ENCODE assay signal across 21 cellular contexts in genomic region chr2:50392185-50392584, GRCh38.
A peak's percentile ranks its signal among the peaks of the same experiment; 100 is the strongest.
DNase-seq lines count a peak whose midpoint lies in the region; ATAC-seq lines count a peak whose summit lies in the region.
"Had no signal": no experiment of that assay in that cellular context is flagged by ENCODE, and none has a peak within 500 bp of the region (broad histone marks: within the 10 kb centered on the region; RNA-seq: fewer than 3 reads in every experiment).

No MANE protein-coding gene starts in this region.

- ATAC-seq in left ventricle myocardium superior (no peak), GM19351 (IDR thresholded peaks at IDR 0.05; ENCODE audit: unreplicated experiment) (no peak)
- ATAC-seq: CD8-positive, alpha-beta T cell; GM12878 had no signal

- intact Hi-C loops in left ventricle myocardium superior (cut with micrococcal nuclease), result no loop called here

- DNase-seq in NCI-H146 (lab: John Stamatoyannopoulos, UW), result peak; percentile 29
- peak; percentile 48 to 51 for DNase-seq in NCI-H1930 (lab: John Stamatoyannopoulos, UW)
- peak; percentile 3 for DNase-seq in NCI-H748 treated with DMSO at 0.1 percent for 48 hours (lab: John Stamatoyannopoulos, UW)
- DNase-seq in left ventricle myocardium superior, result no peak
- no peak for DNase-seq in HPDE6-E6E7 (ENCODE audit: extremely low spot score)
- DNase-seq in Ammon's horn (ENCODE audit: low spot score), result no peak
- DNase-seq: 8988T; ACHN; Caco-2; Calu3; CD4-positive, alpha-beta T cell; CD8-positive, alpha-beta T cell; DMS 273 treated with DMSO at 0.1 percent for 48 hours; DMS153; DMS53; DMS79; DND-41; EL; GDM1 had no signal

Comparison
In these comparisons a context has a peak if more than half of its experiments do, and no peak if none do; other contexts are left out.
1. DNase-seq: peak in NCI-H146 (single experiment), NCI-H1930 (2 of 2) and NCI-H748 treated with DMSO at 0.1 percent for 48 hours (single experiment); none in left ventricle myocardium superior (single experiment), HPDE6-E6E7 (single experiment) and Ammon's horn (single experiment).